20 cellular contexts compared by ENCODE assay signal in the genomic region with DNA sequence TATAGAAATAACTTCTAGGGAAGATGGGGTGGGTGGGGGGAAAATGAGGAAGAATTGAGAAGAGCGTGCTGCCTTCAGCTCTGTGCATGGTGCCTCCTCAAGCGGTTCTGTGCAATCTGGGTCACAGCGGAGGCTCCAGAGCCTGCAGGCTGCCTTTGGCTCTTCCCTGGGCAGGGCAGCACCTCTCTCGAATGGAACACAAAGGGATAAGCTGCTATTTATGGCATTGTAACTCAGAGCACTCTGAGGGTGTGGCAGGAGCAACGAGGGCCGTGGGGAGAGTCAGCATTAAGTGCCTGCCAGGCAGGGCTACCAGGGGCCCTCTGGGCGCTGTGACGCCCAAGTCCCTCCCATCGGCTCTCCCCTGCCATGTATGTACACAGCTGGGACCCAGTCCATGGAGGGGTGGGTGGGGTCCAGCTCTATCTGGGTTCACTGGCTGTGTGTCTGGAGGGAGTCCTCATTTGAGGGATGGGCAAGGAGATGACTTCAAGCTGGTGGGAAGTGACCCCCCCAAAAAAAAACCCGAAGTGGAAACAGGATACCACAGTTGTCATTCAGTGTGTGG. TPM values are rescaled to one million over a fixed set of nuclear protein-coding genes. Genes with fewer than 3 reads are reported as not detected.
"Had no signal": no experiment of that assay in that cellular context is flagged by ENCODE, and none has a peak within 500 bp of the region (broad histone marks: within the 10 kb centered on the region; RNA-seq: fewer than 3 reads in every experiment).

No MANE protein-coding gene starts in this region.

- H3K9me3 ChIP-seq: breast epithelium, gastroesophageal sphincter, left lung had no signal

- H3K79me2 ChIP-seq: parathyroid adenoma had no signal

- H3K27ac Mint-ChIP-seq: activated CD4-positive, alpha-beta memory T cell treated with anti-CD3 and anti-CD28 coated beads for 36 hours; activated naive CD4-positive, alpha-beta T cell treated with anti-CD3 and anti-CD28 coated beads for 36 hours; activated naive CD8-positive, alpha-beta T cell treated with anti-CD3 and anti-CD28 coated beads, Interleukin-2, amount 10 ng/mL, durations not matched to agents 7 days and 5 days; activated T-cell treated with anti-CD3 and anti-CD28 coated beads, Interleukin-2, amount 50 U/mL, for 72 hours; T-helper 1 cell treated with Interleukin-12 subunit alpha and Interleukin-12 subunit beta and Interleukin-4 antibody, amounts not matched to agents 30 μg/mL and 1 μg/mL, for 36 hours had no signal

- H3K9me3 Mint-ChIP-seq: activated CD4-positive, alpha-beta memory T cell treated with anti-CD3 and anti-CD28 coated beads for 36 hours; activated naive CD4-positive, alpha-beta T cell treated with anti-CD3 and anti-CD28 coated beads for 36 hours; activated naive CD8-positive, alpha-beta T cell treated with anti-CD3 and anti-CD28 coated beads, Interleukin-2, amount 10 ng/mL, durations not matched to agents 7 days and 5 days; activated T-cell treated with anti-CD3 and anti-CD28 coated beads, Interleukin-2, amount 50 U/mL, for 72 hours; T-helper 1 cell treated with Interleukin-12 subunit alpha and Interleukin-12 subunit beta and Interleukin-4 antibody, amounts not matched to agents 30 μg/mL and 1 μg/mL, for 36 hours had no signal

- H2AFZ ChIP-seq: parathyroid adenoma had no signal

- H3K4me1 ChIP-seq: breast epithelium, gastroesophageal sphincter, left lung, parathyroid adenoma had no signal

- DNase-seq: activated CD4-positive, alpha-beta memory T cell treated with anti-CD3 and anti-CD28 coated beads for 36 hours; activated CD4-positive, alpha-beta T cell treated with anti-CD3 and anti-CD28 coated beads for 48 hours; activated effector memory CD4-positive, alpha-beta T cell treated with Interleukin-2 at 50 U/mL for 16 hours; activated naive CD4-positive, alpha-beta T cell treated with anti-CD3 and anti-CD28 coated beads for 36 hours; activated naive CD8-positive, alpha-beta T cell treated with anti-CD3 and anti-CD28 coated beads, Interleukin-2, amount 10 ng/mL, durations not matched to agents 7 days and 5 days; activated T-cell treated with anti-CD3 and anti-CD28 coated beads, Interleukin-2, amount 50 U/mL, for 72 hours; amniotic stem cell; cerebellar nuclear complex; left lung; midbrain; nucleus accumbens; right cardiac atrium; stimulated activated CD4-positive, alpha-beta T cell treated with anti-CD3 and anti-CD28 coated beads, Interleukin-4, amount 100 ng/mL, for 24 hours; stimulated activated naive CD4-positive, alpha-beta T cell treated with Interleukin-2 at 50 U/mL for 16 hours had no signal

- H3K4me3 ChIP-seq: breast epithelium, gastroesophageal sphincter, left lung had no signal

- H3K36me3 ChIP-seq: breast epithelium, gastroesophageal sphincter, left lung had no signal

- H3K4me3 Mint-ChIP-seq: activated CD4-positive, alpha-beta memory T cell treated with anti-CD3 and anti-CD28 coated beads for 36 hours; activated naive CD4-positive, alpha-beta T cell treated with anti-CD3 and anti-CD28 coated beads for 36 hours; activated naive CD8-positive, alpha-beta T cell treated with anti-CD3 and anti-CD28 coated beads, Interleukin-2, amount 10 ng/mL, durations not matched to agents 7 days and 5 days; activated T-cell treated with anti-CD3 and anti-CD28 coated beads, Interleukin-2, amount 50 U/mL, for 72 hours; T-helper 1 cell treated with Interleukin-12 subunit alpha and Interleukin-12 subunit beta and Interleukin-4 antibody, amounts not matched to agents 30 μg/mL and 1 μg/mL, for 36 hours had no signal

- H3K27ac ChIP-seq: breast epithelium, epithelial cell of prostate, gastroesophageal sphincter, left lung, parathyroid adenoma had no signal

- H3K36me3 Mint-ChIP-seq: activated CD4-positive, alpha-beta memory T cell treated with anti-CD3 and anti-CD28 coated beads for 36 hours; activated naive CD8-positive, alpha-beta T cell treated with anti-CD3 and anti-CD28 coated beads, Interleukin-2, amount 10 ng/mL, durations not matched to agents 7 days and 5 days had no signal

RNA-seq across cellular contexts. Expression of a gene that starts 44.1 kb away (rescaled TPM):
- polyA plus RNA-seq: neural cell had no signal
